Comparison of ENCODE assay signal across 31 cellular contexts in genomic region chr4:150094676-150095075, GRCh38. TPM values are rescaled to one million over a fixed set of nuclear protein-coding genes. Genes with fewer than 3 reads are reported as not detected.
"Had no signal": no experiment of that assay in that cellular context is flagged by ENCODE, and none has a peak within 500 bp of the region (broad histone marks: within the 10 kb centered on the region; RNA-seq: fewer than 3 reads in every experiment).

No MANE protein-coding gene starts in this region.

- H3K4me3 ChIP-seq: adrenal gland, ascending aorta, body of pancreas, breast epithelium, cardiac muscle cell had no signal

- H3K27me3 ChIP-seq: adrenal gland, ascending aorta, body of pancreas, brain microvascular endothelial cell, breast epithelium, cardiac muscle cell had no signal

- H3K4me1 ChIP-seq: adrenal gland, body of pancreas, breast epithelium had no signal

- H3K9me3 ChIP-seq: adrenal gland, ascending aorta, body of pancreas, breast epithelium had no signal

- DNase-seq: activated effector memory CD4-positive, alpha-beta T cell treated with anti-CD3 and anti-CD28 coated beads, Interleukin-2, amount 50 U/mL, for 16 hours; activated effector memory CD4-positive, alpha-beta T cell treated with Interleukin-2 at 50 U/mL for 16 hours; activated gamma-delta T cell; activated gamma-delta T cell treated with Interleukin-2 at 50 U/mL for 16 hours; activated naive CD4-positive, alpha-beta T cell; activated naive CD4-positive, alpha-beta T cell treated with anti-CD3 and anti-CD28 coated beads for 36 hours; activated naive CD4-positive, alpha-beta T cell treated with anti-CD3 and anti-CD28 coated beads, Interleukin-2, amount 10 ng/mL, durations not matched to agents 7 days and 5 days; activated naive CD4-positive, alpha-beta T cell treated with anti-CD3 and anti-CD28 coated beads, Interleukin-2, amount 50 U/mL, for 16 hours; activated naive CD4-positive, alpha-beta T cell treated with Interleukin-2 at 50 U/mL for 16 hours; activated naive CD8-positive, alpha-beta T cell treated with anti-CD3 and anti-CD28 coated beads for 36 hours; activated naive CD8-positive, alpha-beta T cell treated with anti-CD3 and anti-CD28 coated beads, Interleukin-2, amount 10 ng/mL, durations not matched to agents 7 days and 5 days; activated naive CD8-positive, alpha-beta T cell treated with anti-CD3 and anti-CD28 coated beads, Interleukin-2, amount 50 U/mL, for 24 hours; activated T-cell treated with anti-CD3 and anti-CD28 coated beads, Interleukin-2, amount 50 U/mL, for 4 hours; activated T-cell treated with anti-CD3 and anti-CD28 coated beads, Interleukin-2, amount 50 U/mL, for 48 hours; activated T-cell treated with anti-CD3 and anti-CD28 coated beads, Interleukin-2, amount 50 U/mL, for 72 hours; adrenal gland; amniotic stem cell; amygdala; anterior cingulate cortex; aorta; body of pancreas; brain microvascular endothelial cell; caudate nucleus; central memory CD4-positive, alpha-beta T cell; cerebellar nuclear complex had no signal

- ATAC-seq: activated naive CD8-positive, alpha-beta T cell treated with anti-CD3 and anti-CD28 coated beads, Interleukin-2, amount 50 U/mL, for 24 hours; activated T-cell treated with anti-CD3 and anti-CD28 coated beads, Interleukin-2, amount 50 U/mL, for 4 hours; activated T-cell treated with anti-CD3 and anti-CD28 coated beads, Interleukin-2, amount 50 U/mL, for 72 hours; activated T-helper 17 cell treated with anti-CD3 and anti-CD28 coated beads, Interleukin-2, amount 50 U/mL, for 72 hours; body of pancreas had no signal

- H3K27ac ChIP-seq: adrenal gland, ascending aorta, body of pancreas, brain microvascular endothelial cell, breast epithelium, cardiac muscle cell had no signal

- H3K36me3 ChIP-seq: adrenal gland, ascending aorta, brain microvascular endothelial cell, breast epithelium, cardiac muscle cell had no signal

RNA-seq across cellular contexts. Expression of gene DCLK2, which starts 16.4 kb away (rescaled TPM):
- total RNA-seq: activated naive CD4-positive, alpha-beta T cell treated with anti-CD3 and anti-CD28 coated beads for 36 hours; activated naive CD4-positive, alpha-beta T cell treated with anti-CD3 and anti-CD28 coated beads, Interleukin-2, amount 50 U/mL, for 72 hours; activated naive CD8-positive, alpha-beta T cell treated with anti-CD3 and anti-CD28 coated beads for 36 hours; activated naive CD8-positive, alpha-beta T cell treated with anti-CD3 and anti-CD28 coated beads, Interleukin-2, amount 10 ng/mL, durations not matched to agents 7 days and 5 days; bronchial epithelial cell had no signal
